1 cellular context compared by ENCODE assay signal in the genomic region with DNA sequence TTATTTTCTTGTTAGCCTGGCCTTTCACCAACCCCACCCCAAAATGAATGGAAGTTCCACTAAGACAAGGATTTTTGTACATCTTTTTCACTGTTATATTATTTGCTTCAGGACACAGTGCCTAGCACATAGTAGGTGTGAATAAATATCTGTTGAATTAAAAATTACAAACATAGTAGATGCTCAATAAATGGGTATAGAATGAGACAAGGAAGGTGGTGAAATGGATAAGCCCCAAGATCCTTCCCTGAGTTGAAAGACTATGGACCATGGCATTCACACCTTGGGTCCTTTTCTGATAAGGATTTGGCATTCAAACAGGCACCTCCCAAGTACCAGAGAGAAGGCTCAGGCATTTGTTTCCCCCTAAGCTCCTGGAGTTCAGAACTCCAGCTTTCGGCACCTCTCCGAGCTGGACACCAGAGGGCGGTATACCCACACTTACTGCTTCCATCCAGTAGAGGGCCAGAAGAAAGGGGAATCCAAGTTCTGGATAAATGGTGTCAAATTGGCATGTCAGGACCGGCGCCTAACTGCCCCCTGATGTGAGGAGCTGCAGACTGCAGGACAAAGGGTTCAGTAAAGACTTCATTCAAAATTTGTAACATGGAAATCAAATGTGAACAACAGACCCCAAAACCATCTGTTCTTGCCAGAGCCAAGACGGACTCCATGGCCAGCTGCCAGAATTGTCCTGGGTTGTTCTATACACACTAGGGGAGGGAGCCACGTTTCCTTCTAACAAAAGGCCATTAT.
TF ChIP-seq lines count a peak whose summit lies in the region.

No MANE protein-coding gene starts in this region.

TF ChIP-seq in HEK293, 187 proteins besides CTCF, POLR2A, EP300 and RAD21 (continued from another document):
- TF ChIP-seq, protein P1, sequence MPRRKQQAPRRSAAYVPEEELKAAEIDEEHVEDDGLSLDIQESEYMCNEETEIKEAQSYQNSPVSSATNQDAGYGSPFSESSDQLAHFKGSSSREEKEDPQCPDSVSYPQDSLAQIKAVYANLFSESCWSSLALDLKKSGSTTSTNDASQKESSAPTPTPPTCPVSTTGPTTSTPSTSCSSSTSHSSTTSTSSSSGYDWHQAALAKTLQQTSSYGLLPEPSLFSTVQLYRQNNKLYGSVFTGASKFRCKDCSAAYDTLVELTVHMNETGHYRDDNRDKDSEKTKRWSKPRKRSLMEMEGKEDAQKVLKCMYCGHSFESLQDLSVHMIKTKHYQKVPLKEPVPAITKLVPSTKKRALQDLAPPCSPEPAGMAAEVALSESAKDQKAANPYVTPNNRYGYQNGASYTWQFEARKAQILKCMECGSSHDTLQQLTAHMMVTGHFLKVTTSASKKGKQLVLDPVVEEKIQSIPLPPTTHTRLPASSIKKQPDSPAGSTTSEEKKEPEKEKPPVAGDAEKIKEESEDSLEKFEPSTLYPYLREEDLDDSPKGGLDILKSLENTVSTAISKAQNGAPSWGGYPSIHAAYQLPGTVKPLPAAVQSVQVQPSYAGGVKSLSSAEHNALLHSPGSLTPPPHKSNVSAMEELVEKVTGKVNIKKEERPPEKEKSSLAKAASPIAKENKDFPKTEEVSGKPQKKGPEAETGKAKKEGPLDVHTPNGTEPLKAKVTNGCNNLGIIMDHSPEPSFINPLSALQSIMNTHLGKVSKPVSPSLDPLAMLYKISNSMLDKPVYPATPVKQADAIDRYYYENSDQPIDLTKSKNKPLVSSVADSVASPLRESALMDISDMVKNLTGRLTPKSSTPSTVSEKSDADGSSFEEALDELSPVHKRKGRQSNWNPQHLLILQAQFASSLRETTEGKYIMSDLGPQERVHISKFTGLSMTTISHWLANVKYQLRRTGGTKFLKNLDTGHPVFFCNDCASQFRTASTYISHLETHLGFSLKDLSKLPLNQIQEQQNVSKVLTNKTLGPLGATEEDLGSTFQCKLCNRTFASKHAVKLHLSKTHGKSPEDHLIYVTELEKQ (tag by site-specific recombination; IDR thresholded peaks at IDR 0.05; ENCODE audit: borderline replicate concordance), result no peak
- no peak for TF ChIP-seq ZNF311 (tag by site-specific recombination; IDR thresholded peaks at IDR 0.05; ENCODE audit: borderline replicate concordance)
- TF ChIP-seq ZBTB17 (tag by site-specific recombination; IDR thresholded peaks at IDR 0.05), result peak; percentile 51; the same call in 1 of the 2 replicates
- no peak for TF ChIP-seq ZNF747 (tag by site-specific recombination; IDR thresholded peaks at IDR 0.05)
- TF ChIP-seq, protein P2, sequence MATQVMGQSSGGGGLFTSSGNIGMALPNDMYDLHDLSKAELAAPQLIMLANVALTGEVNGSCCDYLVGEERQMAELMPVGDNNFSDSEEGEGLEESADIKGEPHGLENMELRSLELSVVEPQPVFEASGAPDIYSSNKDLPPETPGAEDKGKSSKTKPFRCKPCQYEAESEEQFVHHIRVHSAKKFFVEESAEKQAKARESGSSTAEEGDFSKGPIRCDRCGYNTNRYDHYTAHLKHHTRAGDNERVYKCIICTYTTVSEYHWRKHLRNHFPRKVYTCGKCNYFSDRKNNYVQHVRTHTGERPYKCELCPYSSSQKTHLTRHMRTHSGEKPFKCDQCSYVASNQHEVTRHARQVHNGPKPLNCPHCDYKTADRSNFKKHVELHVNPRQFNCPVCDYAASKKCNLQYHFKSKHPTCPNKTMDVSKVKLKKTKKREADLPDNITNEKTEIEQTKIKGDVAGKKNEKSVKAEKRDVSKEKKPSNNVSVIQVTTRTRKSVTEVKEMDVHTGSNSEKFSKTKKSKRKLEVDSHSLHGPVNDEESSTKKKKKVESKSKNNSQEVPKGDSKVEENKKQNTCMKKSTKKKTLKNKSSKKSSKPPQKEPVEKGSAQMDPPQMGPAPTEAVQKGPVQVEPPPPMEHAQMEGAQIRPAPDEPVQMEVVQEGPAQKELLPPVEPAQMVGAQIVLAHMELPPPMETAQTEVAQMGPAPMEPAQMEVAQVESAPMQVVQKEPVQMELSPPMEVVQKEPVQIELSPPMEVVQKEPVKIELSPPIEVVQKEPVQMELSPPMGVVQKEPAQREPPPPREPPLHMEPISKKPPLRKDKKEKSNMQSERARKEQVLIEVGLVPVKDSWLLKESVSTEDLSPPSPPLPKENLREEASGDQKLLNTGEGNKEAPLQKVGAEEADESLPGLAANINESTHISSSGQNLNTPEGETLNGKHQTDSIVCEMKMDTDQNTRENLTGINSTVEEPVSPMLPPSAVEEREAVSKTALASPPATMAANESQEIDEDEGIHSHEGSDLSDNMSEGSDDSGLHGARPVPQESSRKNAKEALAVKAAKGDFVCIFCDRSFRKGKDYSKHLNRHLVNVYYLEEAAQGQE (tag by site-specific recombination; IDR thresholded peaks at IDR 0.05), result no peak
- TF ChIP-seq KLF17 (tag by site-specific recombination; IDR thresholded peaks at IDR 0.05), result no peak
- TF ChIP-seq ZNF596 (tag by site-specific recombination; IDR thresholded peaks at IDR 0.05), result no peak
- TF ChIP-seq ZSCAN5A (tag by site-specific recombination; IDR thresholded peaks at IDR 0.05), result no peak
- no peak for TF ChIP-seq ZNF558 (tag by site-specific recombination; IDR thresholded peaks at IDR 0.05)
- TF ChIP-seq ZNF354C (tag by site-specific recombination; IDR thresholded peaks at IDR 0.05; ENCODE audit: borderline replicate concordance, low read depth), result no peak
- 0 out of 2 replicates have a peak, but pooled peaks have one; percentile 21 for TF ChIP-seq YY1 (tag by site-specific recombination; IDR thresholded peaks at IDR 0.05)
- no peak for TF ChIP-seq YY2 (tag by site-specific recombination; IDR thresholded peaks at IDR 0.05)
- no peak for TF ChIP-seq GLIS1 (tag by site-specific recombination; IDR thresholded peaks at IDR 0.05)
- TF ChIP-seq ZBTB48 (tag by site-specific recombination; IDR thresholded peaks at IDR 0.05), result no peak
